In the genomic region with DNA sequence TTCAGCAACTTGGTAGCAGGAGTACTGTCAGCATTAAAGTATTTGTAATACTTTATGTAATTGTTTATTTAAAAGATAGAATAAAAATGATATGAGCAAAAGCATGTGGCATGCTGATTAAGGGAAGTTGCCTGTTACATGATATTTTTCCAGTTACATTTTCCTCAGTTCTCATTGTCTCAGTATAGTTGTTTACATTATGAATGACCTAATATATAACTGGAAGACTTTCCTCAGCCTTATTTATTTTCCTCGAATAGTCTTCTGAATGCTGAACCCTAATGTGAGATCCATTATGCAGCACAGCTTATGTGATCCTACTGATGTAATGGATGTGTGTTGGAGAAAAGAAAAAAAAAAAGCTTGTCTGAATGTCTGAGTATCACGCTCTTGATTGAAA, we compare ENCODE assay signal across 28 cellular contexts.
"Had no signal": no experiment of that assay in that cellular context is flagged by ENCODE, and none has a peak within 500 bp of the region (broad histone marks: within the 10 kb centered on the region; RNA-seq: fewer than 3 reads in every experiment).

No MANE protein-coding gene starts in this region.

- H3K27ac Mint-ChIP-seq: activated CD4-positive, alpha-beta T cell treated with anti-CD3 and anti-CD28 coated beads, Interleukin-2, amount 10 ng/mL, durations not matched to agents 24 days and 14 days; activated CD8-positive, alpha-beta T cell treated with anti-CD3 and anti-CD28 coated beads for 36 hours; activated naive CD4-positive, alpha-beta T cell treated with anti-CD3 and anti-CD28 coated beads, Interleukin-2, amount 50 U/mL, for 24 hours; activated naive CD8-positive, alpha-beta T cell treated with anti-CD3 and anti-CD28 coated beads, Interleukin-2, amount 50 U/mL, for 24 hours; activated T-helper 17 cell treated with anti-CD3 and anti-CD28 coated beads, Interleukin-2, amount 50 U/mL, for 72 hours; effector memory CD8-positive, alpha-beta T cell; natural killer cell; neural progenitor cell; T-helper 17 cell had no signal

- DNase-seq: activated CD4-positive, alpha-beta T cell treated with anti-CD3 and anti-CD28 coated beads, Interleukin-2, amount 10 ng/mL, durations not matched to agents 24 days and 14 days; activated CD4-positive, CD25-positive, alpha-beta regulatory T cell treated with anti-CD3 and anti-CD28 coated beads, Interleukin-2, amount 50 U/mL, for 72 hours; activated CD8-positive, alpha-beta T cell treated with anti-CD3 and anti-CD28 coated beads for 36 hours; activated naive CD8-positive, alpha-beta T cell treated with anti-CD3 and anti-CD28 coated beads, Interleukin-2, amount 50 U/mL, for 24 hours; activated T-cell treated with anti-CD3 and anti-CD28 coated beads, Interleukin-2, amount 50 U/mL, for 4 hours; cerebellar nuclear complex; cortex of kidney; effector memory CD8-positive, alpha-beta T cell; foreskin melanocyte; heart right ventricle; kidney glomerular epithelial cell; left lung; mesendoderm; natural killer cell; occipital lobe; posterior cingulate gyrus; right cardiac atrium; stimulated activated CD4-positive, alpha-beta T cell treated with anti-CD3 and anti-CD28 coated beads, Interleukin-15, amount 100 ng/mL, for 24 hours; stimulated activated CD4-positive, alpha-beta T cell treated with anti-CD3 and anti-CD28 coated beads, Interleukin-2, amount 100 ng/mL, for 24 hours; stimulated activated naive CD4-positive, alpha-beta T cell; T-helper 17 cell; T1000 had no signal

- H3K9me3 Mint-ChIP-seq: activated CD4-positive, alpha-beta T cell treated with anti-CD3 and anti-CD28 coated beads, Interleukin-2, amount 10 ng/mL, durations not matched to agents 24 days and 14 days; activated CD8-positive, alpha-beta T cell treated with anti-CD3 and anti-CD28 coated beads for 36 hours; activated naive CD4-positive, alpha-beta T cell treated with anti-CD3 and anti-CD28 coated beads, Interleukin-2, amount 50 U/mL, for 24 hours; activated naive CD8-positive, alpha-beta T cell treated with anti-CD3 and anti-CD28 coated beads, Interleukin-2, amount 50 U/mL, for 24 hours; natural killer cell; neural progenitor cell had no signal

- H3K27ac ChIP-seq: cardiac muscle cell, heart right ventricle, left lung, neural progenitor cell, tibial nerve had no signal

- H3K4me1 Mint-ChIP-seq: activated CD4-positive, alpha-beta T cell treated with anti-CD3 and anti-CD28 coated beads, Interleukin-2, amount 10 ng/mL, durations not matched to agents 24 days and 14 days; activated naive CD4-positive, alpha-beta T cell treated with anti-CD3 and anti-CD28 coated beads, Interleukin-2, amount 50 U/mL, for 24 hours; activated naive CD8-positive, alpha-beta T cell treated with anti-CD3 and anti-CD28 coated beads, Interleukin-2, amount 50 U/mL, for 24 hours; activated T-helper 17 cell treated with anti-CD3 and anti-CD28 coated beads, Interleukin-2, amount 50 U/mL, for 72 hours; natural killer cell; neural progenitor cell; T-helper 17 cell had no signal

- H3K4me3 Mint-ChIP-seq: activated CD4-positive, alpha-beta T cell treated with anti-CD3 and anti-CD28 coated beads, Interleukin-2, amount 10 ng/mL, durations not matched to agents 24 days and 14 days; activated CD8-positive, alpha-beta T cell treated with anti-CD3 and anti-CD28 coated beads for 36 hours; activated naive CD4-positive, alpha-beta T cell treated with anti-CD3 and anti-CD28 coated beads, Interleukin-2, amount 50 U/mL, for 24 hours; activated naive CD8-positive, alpha-beta T cell treated with anti-CD3 and anti-CD28 coated beads, Interleukin-2, amount 50 U/mL, for 24 hours; activated T-cell treated with anti-CD3 and anti-CD28 coated beads, Interleukin-2, amount 50 U/mL, for 4 hours; activated T-helper 17 cell treated with anti-CD3 and anti-CD28 coated beads, Interleukin-2, amount 50 U/mL, for 72 hours; effector memory CD8-positive, alpha-beta T cell; natural killer cell; neural progenitor cell; T-helper 17 cell had no signal

- H3K27me3 Mint-ChIP-seq: activated CD4-positive, alpha-beta T cell treated with anti-CD3 and anti-CD28 coated beads, Interleukin-2, amount 10 ng/mL, durations not matched to agents 24 days and 14 days; activated CD8-positive, alpha-beta T cell treated with anti-CD3 and anti-CD28 coated beads for 36 hours; activated naive CD4-positive, alpha-beta T cell treated with anti-CD3 and anti-CD28 coated beads, Interleukin-2, amount 50 U/mL, for 24 hours; activated naive CD8-positive, alpha-beta T cell treated with anti-CD3 and anti-CD28 coated beads, Interleukin-2, amount 50 U/mL, for 24 hours; activated T-helper 17 cell treated with anti-CD3 and anti-CD28 coated beads, Interleukin-2, amount 50 U/mL, for 72 hours; effector memory CD8-positive, alpha-beta T cell; T-helper 17 cell had no signal

- H3K4me3 ChIP-seq: cardiac muscle cell, heart right ventricle, left lung, lung, neural progenitor cell, tibial nerve had no signal

- H3K36me3 Mint-ChIP-seq: activated naive CD4-positive, alpha-beta T cell treated with anti-CD3 and anti-CD28 coated beads, Interleukin-2, amount 50 U/mL, for 24 hours; natural killer cell; neural progenitor cell had no signal

- ATAC-seq: activated CD8-positive, alpha-beta T cell treated with anti-CD3 and anti-CD28 coated beads for 36 hours; activated naive CD8-positive, alpha-beta T cell treated with anti-CD3 and anti-CD28 coated beads, Interleukin-2, amount 50 U/mL, for 24 hours; activated T-cell treated with anti-CD3 and anti-CD28 coated beads, Interleukin-2, amount 50 U/mL, for 4 hours; activated T-helper 17 cell treated with anti-CD3 and anti-CD28 coated beads, Interleukin-2, amount 50 U/mL, for 72 hours; effector memory CD8-positive, alpha-beta T cell; heart right ventricle; left lung; natural killer cell; right cardiac atrium; T-helper 17 cell had no signal
